In genomic region chr12:18861287-18861858, GRCh38 we compare ENCODE assay signal across 1 cellular context.
TF ChIP-seq lines count a peak whose summit lies in the region.

No MANE protein-coding gene starts in this region.

TF ChIP-seq in WTC11, 78 proteins besides CTCF, POLR2A, EP300 and RAD21 (continued from another document):
- TF ChIP-seq ZNF532 (CRISPR knock-in tag; IDR thresholded peaks at IDR 0.05; ENCODE audit: borderline replicate concordance) = no peak
- TF ChIP-seq NR3C1 (CRISPR knock-in tag; conservative IDR thresholded peaks at IDR 0.05; ENCODE audit: low read depth) = no peak
- TF ChIP-seq MLX (CRISPR knock-in tag; IDR thresholded peaks at IDR 0.05) = no peak
- TF ChIP-seq ZNF671 (CRISPR knock-in tag; IDR thresholded peaks at IDR 0.05) = no peak
TF ChIP-seq in WTC11: peak in this region for 0.
